2 cellular contexts compared by ENCODE assay signal in the genomic region with DNA sequence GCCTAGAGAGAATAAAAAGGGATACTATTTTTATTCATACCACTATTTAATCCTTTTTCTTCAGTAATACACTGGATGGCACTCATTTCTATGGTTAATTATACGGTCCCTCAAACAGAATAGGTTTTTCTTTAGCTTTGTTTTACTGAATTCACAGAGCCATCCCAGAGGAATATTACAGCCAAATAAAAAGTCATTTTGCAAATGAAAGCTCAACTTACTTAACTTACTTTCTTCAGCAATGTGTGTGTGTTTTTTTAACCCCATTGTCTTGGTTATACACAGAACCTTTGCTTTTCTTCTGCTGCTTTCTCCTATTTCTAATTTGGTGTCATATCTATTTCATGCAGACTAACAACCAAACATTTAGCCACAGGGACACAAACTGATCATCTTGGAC.
TF ChIP-seq lines count a peak whose summit lies in the region.

No MANE protein-coding gene starts in this region.

TF ChIP-seq in GM23338, 12 proteins besides CTCF, POLR2A, EP300 and RAD21 (continues in another document):
- TF ChIP-seq EZH2phosphoT487 (IDR thresholded peaks at IDR 0.05; ENCODE audit: unreplicated experiment): no peak
- TF ChIP-seq, protein P1, sequence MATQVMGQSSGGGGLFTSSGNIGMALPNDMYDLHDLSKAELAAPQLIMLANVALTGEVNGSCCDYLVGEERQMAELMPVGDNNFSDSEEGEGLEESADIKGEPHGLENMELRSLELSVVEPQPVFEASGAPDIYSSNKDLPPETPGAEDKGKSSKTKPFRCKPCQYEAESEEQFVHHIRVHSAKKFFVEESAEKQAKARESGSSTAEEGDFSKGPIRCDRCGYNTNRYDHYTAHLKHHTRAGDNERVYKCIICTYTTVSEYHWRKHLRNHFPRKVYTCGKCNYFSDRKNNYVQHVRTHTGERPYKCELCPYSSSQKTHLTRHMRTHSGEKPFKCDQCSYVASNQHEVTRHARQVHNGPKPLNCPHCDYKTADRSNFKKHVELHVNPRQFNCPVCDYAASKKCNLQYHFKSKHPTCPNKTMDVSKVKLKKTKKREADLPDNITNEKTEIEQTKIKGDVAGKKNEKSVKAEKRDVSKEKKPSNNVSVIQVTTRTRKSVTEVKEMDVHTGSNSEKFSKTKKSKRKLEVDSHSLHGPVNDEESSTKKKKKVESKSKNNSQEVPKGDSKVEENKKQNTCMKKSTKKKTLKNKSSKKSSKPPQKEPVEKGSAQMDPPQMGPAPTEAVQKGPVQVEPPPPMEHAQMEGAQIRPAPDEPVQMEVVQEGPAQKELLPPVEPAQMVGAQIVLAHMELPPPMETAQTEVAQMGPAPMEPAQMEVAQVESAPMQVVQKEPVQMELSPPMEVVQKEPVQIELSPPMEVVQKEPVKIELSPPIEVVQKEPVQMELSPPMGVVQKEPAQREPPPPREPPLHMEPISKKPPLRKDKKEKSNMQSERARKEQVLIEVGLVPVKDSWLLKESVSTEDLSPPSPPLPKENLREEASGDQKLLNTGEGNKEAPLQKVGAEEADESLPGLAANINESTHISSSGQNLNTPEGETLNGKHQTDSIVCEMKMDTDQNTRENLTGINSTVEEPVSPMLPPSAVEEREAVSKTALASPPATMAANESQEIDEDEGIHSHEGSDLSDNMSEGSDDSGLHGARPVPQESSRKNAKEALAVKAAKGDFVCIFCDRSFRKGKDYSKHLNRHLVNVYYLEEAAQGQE (IDR thresholded peaks at IDR 0.05; ENCODE audit: unreplicated experiment): no peak
- TF ChIP-seq STAT1 (IDR thresholded peaks at IDR 0.05; ENCODE audit: unreplicated experiment): no peak
- no peak for TF ChIP-seq CREB1 (CRISPR knock-in tag; IDR thresholded peaks at IDR 0.05; ENCODE audit: low read depth)
- no peak for TF ChIP-seq POLR2AphosphoS5 (IDR thresholded peaks at IDR 0.05; ENCODE audit: low read depth)
- no peak for TF ChIP-seq JUNB (IDR thresholded peaks at IDR 0.05; ENCODE audit: unreplicated experiment)
- TF ChIP-seq EZH2 (IDR thresholded peaks at IDR 0.05; ENCODE audit: low read depth, unreplicated experiment): no peak
- no peak for TF ChIP-seq ZNF114 (CRISPR knock-in tag; IDR thresholded peaks at IDR 0.05)
- no peak for TF ChIP-seq ZNF331 (CRISPR knock-in tag; IDR thresholded peaks at IDR 0.05; ENCODE audit: low read depth)
- TF ChIP-seq, protein P2, sequence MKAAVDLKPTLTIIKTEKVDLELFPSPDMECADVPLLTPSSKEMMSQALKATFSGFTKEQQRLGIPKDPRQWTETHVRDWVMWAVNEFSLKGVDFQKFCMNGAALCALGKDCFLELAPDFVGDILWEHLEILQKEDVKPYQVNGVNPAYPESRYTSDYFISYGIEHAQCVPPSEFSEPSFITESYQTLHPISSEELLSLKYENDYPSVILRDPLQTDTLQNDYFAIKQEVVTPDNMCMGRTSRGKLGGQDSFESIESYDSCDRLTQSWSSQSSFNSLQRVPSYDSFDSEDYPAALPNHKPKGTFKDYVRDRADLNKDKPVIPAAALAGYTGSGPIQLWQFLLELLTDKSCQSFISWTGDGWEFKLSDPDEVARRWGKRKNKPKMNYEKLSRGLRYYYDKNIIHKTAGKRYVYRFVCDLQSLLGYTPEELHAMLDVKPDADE (IDR thresholded peaks at IDR 0.05): no peak

TF ChIP-seq in GM12878, 131 proteins besides CTCF, POLR2A, EP300 and RAD21:
- TF ChIP-seq SIX5 (IDR thresholded peaks at IDR 0.05; ENCODE audit: low read depth, low read length, severe bottlenecking): no peak
- TF ChIP-seq SMAD5 (IDR thresholded peaks at IDR 0.05; ENCODE audit: low read depth): no peak
- TF ChIP-seq, protein P3, sequence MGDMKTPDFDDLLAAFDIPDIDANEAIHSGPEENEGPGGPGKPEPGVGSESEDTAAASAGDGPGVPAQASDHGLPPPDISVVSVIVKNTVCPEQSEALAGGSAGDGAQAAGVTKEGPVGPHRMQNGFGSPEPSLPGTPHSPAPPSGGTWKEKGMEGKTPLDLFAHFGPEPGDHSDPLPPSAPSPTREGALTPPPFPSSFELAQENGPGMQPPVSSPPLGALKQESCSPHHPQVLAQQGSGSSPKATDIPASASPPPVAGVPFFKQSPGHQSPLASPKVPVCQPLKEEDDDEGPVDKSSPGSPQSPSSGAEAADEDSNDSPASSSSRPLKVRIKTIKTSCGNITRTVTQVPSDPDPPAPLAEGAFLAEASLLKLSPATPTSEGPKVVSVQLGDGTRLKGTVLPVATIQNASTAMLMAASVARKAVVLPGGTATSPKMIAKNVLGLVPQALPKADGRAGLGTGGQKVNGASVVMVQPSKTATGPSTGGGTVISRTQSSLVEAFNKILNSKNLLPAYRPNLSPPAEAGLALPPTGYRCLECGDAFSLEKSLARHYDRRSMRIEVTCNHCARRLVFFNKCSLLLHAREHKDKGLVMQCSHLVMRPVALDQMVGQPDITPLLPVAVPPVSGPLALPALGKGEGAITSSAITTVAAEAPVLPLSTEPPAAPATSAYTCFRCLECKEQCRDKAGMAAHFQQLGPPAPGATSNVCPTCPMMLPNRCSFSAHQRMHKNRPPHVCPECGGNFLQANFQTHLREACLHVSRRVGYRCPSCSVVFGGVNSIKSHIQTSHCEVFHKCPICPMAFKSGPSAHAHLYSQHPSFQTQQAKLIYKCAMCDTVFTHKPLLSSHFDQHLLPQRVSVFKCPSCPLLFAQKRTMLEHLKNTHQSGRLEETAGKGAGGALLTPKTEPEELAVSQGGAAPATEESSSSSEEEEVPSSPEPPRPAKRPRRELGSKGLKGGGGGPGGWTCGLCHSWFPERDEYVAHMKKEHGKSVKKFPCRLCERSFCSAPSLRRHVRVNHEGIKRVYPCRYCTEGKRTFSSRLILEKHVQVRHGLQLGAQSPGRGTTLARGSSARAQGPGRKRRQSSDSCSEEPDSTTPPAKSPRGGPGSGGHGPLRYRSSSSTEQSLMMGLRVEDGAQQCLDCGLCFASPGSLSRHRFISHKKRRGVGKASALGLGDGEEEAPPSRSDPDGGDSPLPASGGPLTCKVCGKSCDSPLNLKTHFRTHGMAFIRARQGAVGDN (IDR thresholded peaks at IDR 0.05): no peak
- TF ChIP-seq RELA (IDR thresholded peaks at IDR 0.05; ENCODE audit: borderline replicate concordance, partially characterized antibody): no peak
- TF ChIP-seq, protein P4, sequence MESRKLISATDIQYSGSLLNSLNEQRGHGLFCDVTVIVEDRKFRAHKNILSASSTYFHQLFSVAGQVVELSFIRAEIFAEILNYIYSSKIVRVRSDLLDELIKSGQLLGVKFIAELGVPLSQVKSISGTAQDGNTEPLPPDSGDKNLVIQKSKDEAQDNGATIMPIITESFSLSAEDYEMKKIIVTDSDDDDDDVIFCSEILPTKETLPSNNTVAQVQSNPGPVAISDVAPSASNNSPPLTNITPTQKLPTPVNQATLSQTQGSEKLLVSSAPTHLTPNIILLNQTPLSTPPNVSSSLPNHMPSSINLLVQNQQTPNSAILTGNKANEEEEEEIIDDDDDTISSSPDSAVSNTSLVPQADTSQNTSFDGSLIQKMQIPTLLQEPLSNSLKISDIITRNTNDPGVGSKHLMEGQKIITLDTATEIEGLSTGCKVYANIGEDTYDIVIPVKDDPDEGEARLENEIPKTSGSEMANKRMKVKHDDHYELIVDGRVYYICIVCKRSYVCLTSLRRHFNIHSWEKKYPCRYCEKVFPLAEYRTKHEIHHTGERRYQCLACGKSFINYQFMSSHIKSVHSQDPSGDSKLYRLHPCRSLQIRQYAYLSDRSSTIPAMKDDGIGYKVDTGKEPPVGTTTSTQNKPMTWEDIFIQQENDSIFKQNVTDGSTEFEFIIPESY (IDR thresholded peaks at IDR 0.05): no peak
- TF ChIP-seq, protein P1 (IDR thresholded peaks at IDR 0.05; ENCODE audit: low read depth, low read length): no peak
- TF ChIP-seq, protein P5, sequence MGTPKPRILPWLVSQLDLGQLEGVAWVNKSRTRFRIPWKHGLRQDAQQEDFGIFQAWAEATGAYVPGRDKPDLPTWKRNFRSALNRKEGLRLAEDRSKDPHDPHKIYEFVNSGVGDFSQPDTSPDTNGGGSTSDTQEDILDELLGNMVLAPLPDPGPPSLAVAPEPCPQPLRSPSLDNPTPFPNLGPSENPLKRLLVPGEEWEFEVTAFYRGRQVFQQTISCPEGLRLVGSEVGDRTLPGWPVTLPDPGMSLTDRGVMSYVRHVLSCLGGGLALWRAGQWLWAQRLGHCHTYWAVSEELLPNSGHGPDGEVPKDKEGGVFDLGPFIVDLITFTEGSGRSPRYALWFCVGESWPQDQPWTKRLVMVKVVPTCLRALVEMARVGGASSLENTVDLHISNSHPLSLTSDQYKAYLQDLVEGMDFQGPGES (IDR thresholded peaks at IDR 0.05): no peak
- TF ChIP-seq, protein P6, sequence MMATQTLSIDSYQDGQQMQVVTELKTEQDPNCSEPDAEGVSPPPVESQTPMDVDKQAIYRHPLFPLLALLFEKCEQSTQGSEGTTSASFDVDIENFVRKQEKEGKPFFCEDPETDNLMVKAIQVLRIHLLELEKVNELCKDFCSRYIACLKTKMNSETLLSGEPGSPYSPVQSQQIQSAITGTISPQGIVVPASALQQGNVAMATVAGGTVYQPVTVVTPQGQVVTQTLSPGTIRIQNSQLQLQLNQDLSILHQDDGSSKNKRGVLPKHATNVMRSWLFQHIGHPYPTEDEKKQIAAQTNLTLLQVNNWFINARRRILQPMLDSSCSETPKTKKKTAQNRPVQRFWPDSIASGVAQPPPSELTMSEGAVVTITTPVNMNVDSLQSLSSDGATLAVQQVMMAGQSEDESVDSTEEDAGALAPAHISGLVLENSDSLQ (IDR thresholded peaks at IDR 0.05): no peak
- no peak for TF ChIP-seq KDM1A (IDR thresholded peaks at IDR 0.05; ENCODE audit: borderline replicate concordance)
- TF ChIP-seq, protein P7, sequence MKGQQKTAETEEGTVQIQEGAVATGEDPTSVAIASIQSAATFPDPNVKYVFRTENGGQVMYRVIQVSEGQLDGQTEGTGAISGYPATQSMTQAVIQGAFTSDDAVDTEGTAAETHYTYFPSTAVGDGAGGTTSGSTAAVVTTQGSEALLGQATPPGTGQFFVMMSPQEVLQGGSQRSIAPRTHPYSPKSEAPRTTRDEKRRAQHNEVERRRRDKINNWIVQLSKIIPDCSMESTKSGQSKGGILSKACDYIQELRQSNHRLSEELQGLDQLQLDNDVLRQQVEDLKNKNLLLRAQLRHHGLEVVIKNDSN (IDR thresholded peaks at IDR 0.05; ENCODE audit: borderline replicate concordance, extremely low read length, insufficient read depth, low read depth, low read length): no peak
- no peak for TF ChIP-seq CHD1 (IDR thresholded peaks at IDR 0.05; ENCODE audit: low read depth, low read length)
- TF ChIP-seq, protein P8, sequence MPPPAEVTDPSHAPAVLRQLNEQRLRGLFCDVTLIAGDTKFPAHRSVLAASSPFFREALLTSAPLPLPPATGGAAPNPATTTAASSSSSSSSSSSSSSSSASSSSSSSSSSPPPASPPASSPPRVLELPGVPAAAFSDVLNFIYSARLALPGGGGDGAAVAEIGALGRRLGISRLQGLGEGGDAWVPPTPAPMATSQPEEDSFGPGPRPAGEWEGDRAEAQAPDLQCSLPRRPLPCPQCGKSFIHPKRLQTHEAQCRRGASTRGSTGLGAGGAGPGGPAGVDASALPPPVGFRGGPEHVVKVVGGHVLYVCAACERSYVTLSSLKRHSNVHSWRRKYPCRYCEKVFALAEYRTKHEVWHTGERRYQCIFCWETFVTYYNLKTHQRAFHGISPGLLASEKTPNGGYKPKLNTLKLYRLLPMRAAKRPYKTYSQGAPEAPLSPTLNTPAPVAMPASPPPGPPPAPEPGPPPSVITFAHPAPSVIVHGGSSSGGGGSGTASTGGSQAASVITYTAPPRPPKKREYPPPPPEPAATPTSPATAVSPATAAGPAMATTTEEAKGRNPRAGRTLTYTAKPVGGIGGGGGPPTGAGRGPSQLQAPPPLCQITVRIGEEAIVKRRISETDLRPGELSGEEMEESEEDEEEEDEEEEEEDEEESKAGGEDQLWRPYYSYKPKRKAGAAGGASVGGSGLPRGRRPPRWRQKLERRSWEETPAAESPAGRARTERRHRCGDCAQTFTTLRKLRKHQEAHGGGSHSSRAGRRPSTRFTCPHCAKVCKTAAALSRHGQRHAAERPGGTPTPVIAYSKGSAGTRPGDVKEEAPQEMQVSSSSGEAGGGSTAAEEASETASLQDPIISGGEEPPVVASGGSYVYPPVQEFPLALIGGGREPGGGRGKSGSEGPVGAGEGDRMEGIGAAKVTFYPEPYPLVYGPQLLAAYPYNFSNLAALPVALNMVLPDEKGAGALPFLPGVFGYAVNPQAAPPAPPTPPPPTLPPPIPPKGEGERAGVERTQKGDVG (CRISPR knock-in tag; IDR thresholded peaks at IDR 0.05): no peak
- no peak for TF ChIP-seq KLF5 (IDR thresholded peaks at IDR 0.05; ENCODE audit: partially characterized antibody)
- TF ChIP-seq ZNF622 (IDR thresholded peaks at IDR 0.05): no peak
